Comparison of ENCODE assay signal across 8 cellular contexts in the genomic region with DNA sequence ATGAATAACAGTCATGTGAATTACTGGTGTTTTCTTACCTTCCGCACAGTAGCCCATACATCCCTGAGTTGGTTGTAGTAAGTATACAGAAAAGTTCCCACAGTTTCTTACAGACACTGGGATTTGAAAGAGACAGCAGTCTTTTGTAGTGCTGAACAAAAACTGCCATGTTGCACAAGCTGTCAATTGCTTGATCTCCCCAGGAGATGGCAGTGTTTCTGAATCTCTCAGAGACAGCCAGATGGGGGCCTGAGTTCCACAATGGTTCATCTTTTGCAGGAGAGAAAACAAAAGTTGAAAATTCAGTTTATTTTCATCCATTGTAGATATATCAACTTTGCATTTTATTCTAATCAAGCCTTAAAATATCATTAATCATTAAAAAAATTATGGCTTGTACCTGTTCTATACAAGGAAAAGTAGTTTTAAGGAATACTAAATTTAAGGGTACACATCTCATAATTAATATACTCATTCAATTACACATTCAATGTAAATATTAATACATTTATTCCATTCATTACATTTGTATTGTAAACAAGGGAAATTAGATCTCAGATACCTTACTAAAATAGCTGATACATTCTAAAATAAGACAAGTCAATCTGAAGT. TPM values are rescaled to one million over a fixed set of nuclear protein-coding genes. Genes with fewer than 3 reads are reported as not detected.
DNase-seq lines count a peak whose midpoint lies in the region; ATAC-seq and TF ChIP-seq lines count a peak whose summit lies in the region.

No MANE protein-coding gene starts in this region.

- H3K27me3 ChIP-seq in brain microvascular endothelial cell (replicated peaks) = no peaks in the 10 kb centered on the region
- no peaks in the 10 kb centered on the region for H3K27me3 ChIP-seq in tibial nerve

- WGBS in tibial nerve, 2 donors = 43 to 67% methylated on average over 1 of the region's 1 CpG

- H3K9me3 ChIP-seq in tibial nerve = no peaks in the 10 kb centered on the region

- DNase-seq in AG10803 (ENCODE audit: low read depth) = peak; percentile 60
- DNase-seq in M059J (ENCODE audit: low read depth) = peak; percentile 74
- peak; percentile 70 to 86 for DNase-seq in SHP77 (lab: John Stamatoyannopoulos, UW)
- DNase-seq in brain microvascular endothelial cell = peak; percentile 68
- peak; percentile 80 for DNase-seq in left kidney (ENCODE audit: low read depth, low spot score)
- peak in 1 of 2 donors; percentile 19 for DNase-seq in tibial nerve (ENCODE audit: low spot score in 2 of 2)

- H3K27ac ChIP-seq in brain microvascular endothelial cell = no peak overlapping the region
- H3K27ac ChIP-seq in tibial nerve = no peak overlapping the region

- TF ChIP-seq POLR2A in tibial nerve (IDR thresholded peaks at IDR 0.05) = no peak

- in situ Hi-C loops in brain microvascular endothelial cell (cut with HindIII; ENCODE audit: low pct_ligation_motif_present, low sequenced_read_pairs) = no loop called here

- H3K4me3 ChIP-seq in AG10803 (ENCODE audit: low read length) (no peak overlapping the region), GM12875 (ENCODE audit: low read depth, low read length) (no peak overlapping the region), brain microvascular endothelial cell (ENCODE audit: low read depth, low read length) (no peak overlapping the region), tibial nerve (no peak overlapping the region)

- TF ChIP-seq CTCF in AG10803 (conservative IDR thresholded peaks at IDR 0.05; ENCODE audit: low read length) (peak; percentile 85), GM12875 (IDR thresholded peaks at IDR 0.05; ENCODE audit: borderline replicate concordance, insufficient read depth, low read depth, low read length) (peak; percentile 78), brain microvascular endothelial cell (IDR thresholded peaks at IDR 0.05; ENCODE audit: low read depth, low read length, missing control alignments) (peak; percentile 93), tibial nerve (IDR thresholded peaks at IDR 0.05) (peak in 4 of 5 experiments; percentile 30 to 65 (median 52))

- peak; percentile 98 for ATAC-seq in HG02588 (IDR thresholded peaks at IDR 0.05; ENCODE audit: unreplicated experiment)

- H3K4me1 ChIP-seq in tibial nerve = no peaks in the 10 kb centered on the region

- H3K36me3 ChIP-seq in brain microvascular endothelial cell (replicated peaks) (no peaks in the 10 kb centered on the region), tibial nerve (no peaks in the 10 kb centered on the region)

- TF ChIP-seq EP300 in tibial nerve (IDR thresholded peaks at IDR 0.05) = no peak

RNA-seq across cellular contexts. Expression of a gene that starts 14.5 kb away (rescaled TPM):
- 3.2 and 4.4 TPM in 2 replicates for total RNA-seq in M059J (2014; rRNA removed; shearing (Covaris generic))
- 10 to 100 TPM in 1 of 4 donors, 1 to 10 TPM in 2, under 1 TPM in 1; 0.66 to 12.6 (median 1.9) TPM for total RNA-seq in tibial nerve
